Comparison of ENCODE assay signal across 10 cellular contexts in genomic region chr7:75971961-75972763, GRCh38. TPM values are rescaled to one million over a fixed set of nuclear protein-coding genes. Genes with fewer than 3 reads are reported as not detected.
DNase-seq lines count a peak whose midpoint lies in the region; ATAC-seq and TF ChIP-seq lines count a peak whose summit lies in the region.
"Had no signal": no experiment of that assay in that cellular context is flagged by ENCODE, and none has a peak within 500 bp of the region (broad histone marks: within the 10 kb centered on the region; RNA-seq: fewer than 3 reads in every experiment).

No MANE protein-coding gene starts in this region.

- no peak overlapping the region for H3K4me3 Mint-ChIP-seq in stimulated activated naive CD8-positive, alpha-beta T cell treated with anti-CD3 and anti-CD28 coated beads, Interleukin-15, amount 100 ng/mL, for 72 hours
- no peak overlapping the region for H3K4me3 Mint-ChIP-seq in brain
- H3K4me3 Mint-ChIP-seq in CD4-positive, alpha-beta T cell: no peak overlapping the region
- no peak overlapping the region for H3K4me3 Mint-ChIP-seq in immature natural killer cell
- H3K4me3 Mint-ChIP-seq: stimulated activated naive CD8-positive, alpha-beta T cell treated with anti-CD3 and anti-CD28 coated beads, Interleukin-15, Interleukin-2, amounts not matched to agents 100 ng/mL and 50 ng/mL, for 24 hours had no signal

- no peaks in the 10 kb centered on the region for H3K27me3 ChIP-seq in right lobe of liver
- H3K27me3 ChIP-seq in CD4-positive, alpha-beta T cell (ENCODE audit: control insufficient read depth, insufficient read depth, low read length): no peaks in the 10 kb centered on the region
- no peaks in the 10 kb centered on the region for H3K27me3 ChIP-seq in effector memory CD4-positive, alpha-beta T cell (replicated peaks; ENCODE audit: control insufficient read depth, insufficient read depth, low read length, poor library complexity, severe bottlenecking)

- DNase-seq in stimulated activated naive CD8-positive, alpha-beta T cell treated with anti-CD3 and anti-CD28 coated beads, Interleukin-15, Interleukin-2, amounts not matched to agents 100 U/mL and 50 U/mL, for 24 hours: peak; percentile 1
- DNase-seq in stimulated activated naive CD8-positive, alpha-beta T cell treated with anti-CD3 and anti-CD28 coated beads, Interleukin-15, amount 100 ng/mL, for 72 hours: no peak
- DNase-seq in right lobe of liver (peak in 2 of 3 donors; percentile 72 to 74), OCI-M2 (lab: John Stamatoyannopoulos, UW; ENCODE audit: unreplicated experiment) (no peak), immature natural killer cell (no peak)
- no peak for DNase-seq in CD4-positive, alpha-beta T cell
- DNase-seq in effector memory CD4-positive, alpha-beta T cell: no peak
- DNase-seq: NCI-H1092 treated with DMSO at 0.1 percent for 48 hours had no signal

- TF ChIP-seq POLR2A in right lobe of liver (IDR thresholded peaks at IDR 0.05): no peak

- no peaks in the 10 kb centered on the region for H3K9me3 Mint-ChIP-seq in stimulated activated naive CD8-positive, alpha-beta T cell treated with anti-CD3 and anti-CD28 coated beads, Interleukin-15, amount 100 ng/mL, for 72 hours
- H3K9me3 Mint-ChIP-seq in brain (no peaks in the 10 kb centered on the region), immature natural killer cell (no peaks in the 10 kb centered on the region)
- H3K9me3 Mint-ChIP-seq in CD4-positive, alpha-beta T cell: no peaks in the 10 kb centered on the region
- H3K9me3 Mint-ChIP-seq: stimulated activated naive CD8-positive, alpha-beta T cell treated with anti-CD3 and anti-CD28 coated beads, Interleukin-15, Interleukin-2, amounts not matched to agents 100 ng/mL and 50 ng/mL, for 24 hours had no signal

- H3K9me3 ChIP-seq in right lobe of liver: no peaks in the 10 kb centered on the region
- no peaks in the 10 kb centered on the region for H3K9me3 ChIP-seq in CD4-positive, alpha-beta T cell (ENCODE audit: control insufficient read depth, low read length)
- H3K9me3 ChIP-seq in effector memory CD4-positive, alpha-beta T cell (ENCODE audit: control insufficient read depth, low read length): no peaks in the 10 kb centered on the region

- peak overlapping the region in 2 of 3 donors; percentile 57 to 79 for H3K27ac ChIP-seq in right lobe of liver
- no peak overlapping the region for H3K27ac ChIP-seq in CD4-positive, alpha-beta T cell (ENCODE audit: low read depth, low read length)
- no peak overlapping the region for H3K27ac ChIP-seq in effector memory CD4-positive, alpha-beta T cell (ENCODE audit: insufficient read depth, low read length, poor library complexity, severe bottlenecking)

- POLR2A ChIA-PET in CD4-positive, alpha-beta T cell (lab: Charles Lee): interaction anchor here (0.6 kb wide), 1 partner anchor 910 kb away, joined by 4 read pairs; no protein-coding TSS in a partner anchor

- H3K27ac Mint-ChIP-seq in stimulated activated naive CD8-positive, alpha-beta T cell treated with anti-CD3 and anti-CD28 coated beads, Interleukin-15, amount 100 ng/mL, for 72 hours: no peak overlapping the region
- H3K27ac Mint-ChIP-seq in brain (peak overlapping the region in 4 of 5 experiments; percentile 13 to 73 (median 44)), immature natural killer cell (peak overlapping the region in 1 of 6 donors; percentile 31)
- H3K27ac Mint-ChIP-seq in CD4-positive, alpha-beta T cell: no peak overlapping the region
- H3K27ac Mint-ChIP-seq: stimulated activated naive CD8-positive, alpha-beta T cell treated with anti-CD3 and anti-CD28 coated beads, Interleukin-15, Interleukin-2, amounts not matched to agents 100 ng/mL and 50 ng/mL, for 24 hours had no signal

- CTCF ChIA-PET in CD4-positive, alpha-beta T cell (lab: Charles Lee): no interaction called here

- ATAC-seq in stimulated activated naive CD8-positive, alpha-beta T cell treated with anti-CD3 and anti-CD28 coated beads, Interleukin-15, Interleukin-2, amounts not matched to agents 100 U/mL and 50 U/mL, for 24 hours: no peak
- no peak for ATAC-seq in stimulated activated naive CD8-positive, alpha-beta T cell treated with anti-CD3 and anti-CD28 coated beads, Interleukin-15, amount 100 ng/mL, for 72 hours
- ATAC-seq in right lobe of liver: peak; percentile 36 to 45 (median 41)
- ATAC-seq in CD4-positive, alpha-beta T cell (ENCODE audit: poor library complexity): no peak

- H3K4me1 Mint-ChIP-seq in stimulated activated naive CD8-positive, alpha-beta T cell treated with anti-CD3 and anti-CD28 coated beads, Interleukin-15, amount 100 ng/mL, for 72 hours: no peaks in the 10 kb centered on the region
- peaks cover 46% of the 10 kb centered on the region for H3K4me1 Mint-ChIP-seq in brain
- no peaks in the 10 kb centered on the region for H3K4me1 Mint-ChIP-seq in CD4-positive, alpha-beta T cell (ENCODE audit: low read depth)
- no peaks in the 10 kb centered on the region for H3K4me1 Mint-ChIP-seq in immature natural killer cell

- peaks cover 0 to 74% (median 32%) of the 10 kb centered on the region in 4 donors for H3K36me3 ChIP-seq in right lobe of liver
- H3K36me3 ChIP-seq in effector memory CD4-positive, alpha-beta T cell (ENCODE audit: control insufficient read depth, insufficient read depth, low read length): peaks cover 6% of the 10 kb centered on the region

- no peaks in the 10 kb centered on the region for H3K27me3 Mint-ChIP-seq in stimulated activated naive CD8-positive, alpha-beta T cell treated with anti-CD3 and anti-CD28 coated beads, Interleukin-15, amount 100 ng/mL, for 72 hours
- H3K27me3 Mint-ChIP-seq in brain (peaks cover 3% of the 10 kb centered on the region), immature natural killer cell (ENCODE audit: low read depth in 3 of 3) (no peaks in the 10 kb centered on the region)
- no peaks in the 10 kb centered on the region for H3K27me3 Mint-ChIP-seq in CD4-positive, alpha-beta T cell
- H3K27me3 Mint-ChIP-seq: stimulated activated naive CD8-positive, alpha-beta T cell treated with anti-CD3 and anti-CD28 coated beads, Interleukin-15, Interleukin-2, amounts not matched to agents 100 ng/mL and 50 ng/mL, for 24 hours had no signal

- TF ChIP-seq CTCF in brain (conservative IDR thresholded peaks at IDR 0.05): no peak
- TF ChIP-seq CTCF in right lobe of liver (IDR thresholded peaks at IDR 0.05): peak in 1 of 4 donors; percentile 13
- TF ChIP-seq CTCF in CD4-positive, alpha-beta T cell (IDR thresholded peaks at IDR 0.05): no peak

- WGBS in right lobe of liver (ENCODE audit: insufficient coverage, low coverage, low lambda C conversion rate, missing lambda C conversion rate): 45% methylated on average over 6 of the region's 19 CpGs

- peaks cover 0 to 49% (median 12%) of the 10 kb centered on the region in 4 donors for H3K4me1 ChIP-seq in right lobe of liver
- no peaks in the 10 kb centered on the region for H3K4me1 ChIP-seq in effector memory CD4-positive, alpha-beta T cell (ENCODE audit: control insufficient read depth, insufficient read depth, low read length, poor library complexity, severe bottlenecking)

- intact Hi-C loops in right lobe of liver (cut with DNase I): no loop called here
- intact Hi-C loops in CD4-positive, alpha-beta T cell (cut with DNase I, micrococcal nuclease): no loop called here

- H3K36me3 Mint-ChIP-seq in brain: peaks cover 41% of the 10 kb centered on the region
- H3K36me3 Mint-ChIP-seq in CD4-positive, alpha-beta T cell (ENCODE audit: low read depth): peaks cover 40% of the 10 kb centered on the region
- H3K36me3 Mint-ChIP-seq in immature natural killer cell: peaks cover 4 to 18% (median 13%) of the 10 kb centered on the region in 3 donors

- no peak overlapping the region for H3K4me3 ChIP-seq in right lobe of liver
- H3K4me3 ChIP-seq in effector memory CD4-positive, alpha-beta T cell (ENCODE audit: insufficient read depth, low read depth, low read length, poor library complexity, severe bottlenecking): no peak overlapping the region

RNA-seq across cellular contexts. Expression of gene TMEM120A, which starts 22.2 kb away (rescaled TPM):
- polyA plus RNA-seq in brain (ENCODE audit: insufficient read depth, low read depth, low replicate concordance) (38.3 TPM), immature natural killer cell (10 to 100 TPM; 35.1 to 53.8 (median 47.6) TPM)
- 100 to 1,000 TPM in 1 of 6 experiments, 10 to 100 TPM in 5; 20.8 to 104 (median 53.1) TPM for total RNA-seq in right lobe of liver
- 10 to 100 TPM in 1 of 2 experiments, 1 to 10 TPM in 1; 10.0 to 10.8 TPM for total RNA-seq in CD4-positive, alpha-beta T cell

RNA-seq across cellular contexts. Expression of gene POR, which starts 57.2 kb away (rescaled TPM):
- polyA plus RNA-seq in brain (ENCODE audit: insufficient read depth, low read depth, low replicate concordance): 109 TPM
- 1,000 to 10,000 TPM in 1 of 6 experiments, 100 to 1,000 TPM in 5; 370 to 1,042 (median 725) TPM for total RNA-seq in right lobe of liver
- total RNA-seq in CD4-positive, alpha-beta T cell: 10 to 100 TPM; 44.2 to 54.8 TPM
- polyA plus RNA-seq in immature natural killer cell: 10 to 100 TPM; 49.5 to 68.9 (median 64.4) TPM

Comparison
In these comparisons a context has a peak if more than half of its experiments do, and no peak if none do; other contexts are left out.
1. DNase-seq: peak in stimulated activated naive CD8-positive, alpha-beta T cell treated with anti-CD3 and anti-CD28 coated beads, Interleukin-15, Interleukin-2, amounts not matched to agents 100 U/mL and 50 U/mL, for 24 hours (single experiment) and right lobe of liver (2 of 3); none in stimulated activated naive CD8-positive, alpha-beta T cell treated with anti-CD3 and anti-CD28 coated beads, Interleukin-15, amount 100 ng/mL, for 72 hours (0 of 2), CD4-positive, alpha-beta T cell (0 of 10), effector memory CD4-positive, alpha-beta T cell (0 of 3), OCI-M2 (single experiment) and immature natural killer cell (0 of 3).
2. ATAC-seq: peak in right lobe of liver (4 of 4); none in stimulated activated naive CD8-positive, alpha-beta T cell treated with anti-CD3 and anti-CD28 coated beads, Interleukin-15, Interleukin-2, amounts not matched to agents 100 U/mL and 50 U/mL, for 24 hours (single experiment), stimulated activated naive CD8-positive, alpha-beta T cell treated with anti-CD3 and anti-CD28 coated beads, Interleukin-15, amount 100 ng/mL, for 72 hours (single experiment) and CD4-positive, alpha-beta T cell (single experiment).
3. H3K27ac Mint-ChIP-seq: peak in brain (4 of 5); none in stimulated activated naive CD8-positive, alpha-beta T cell treated with anti-CD3 and anti-CD28 coated beads, Interleukin-15, amount 100 ng/mL, for 72 hours (0 of 2) and CD4-positive, alpha-beta T cell (single experiment).
4. H3K27ac ChIP-seq: peak in right lobe of liver (2 of 3); none in CD4-positive, alpha-beta T cell (single experiment) and effector memory CD4-positive, alpha-beta T cell (single experiment).
5. RNA of gene POR, which starts 57.2 kb away (total RNA-seq): 370 to 1,042 TPM in right lobe of liver; 44.2 to 54.8 TPM in CD4-positive, alpha-beta T cell; every median in the first group is over 4 times any median in the second.